Comparison of ENCODE assay signal across 8 cellular contexts in genomic region chr13:30679483-30680330, GRCh38. TPM values are rescaled to one million over a fixed set of nuclear protein-coding genes. Genes with fewer than 3 reads are reported as not detected.
DNase-seq lines count a peak whose midpoint lies in the region; ATAC-seq, FAIRE-seq and TF ChIP-seq lines count a peak whose summit lies in the region.

No MANE protein-coding gene starts in this region.

- WGBS in endodermal cell (ENCODE audit: insufficient coverage in 1 of 2, insufficient read length in 1 of 2), 2 experiments, result 20 to 66% methylated on average over 1 to 6 of the region's 9 CpGs

- no peaks in the 10 kb centered on the region for H3K36me3 Mint-ChIP-seq in endodermal cell (ENCODE audit: low read depth)
- no peaks in the 10 kb centered on the region for H3K36me3 Mint-ChIP-seq in natural killer cell

- H3K36me3 ChIP-seq in A673 (ENCODE audit: insufficient read depth, low read length, poor library complexity, severe bottlenecking) (no peaks in the 10 kb centered on the region), endodermal cell (ENCODE audit: control insufficient read depth, insufficient read depth, low read length) (no peaks in the 10 kb centered on the region)

- POLR2A ChIA-PET in A673 (lab: Charles Lee; ENCODE audit: low non-redundant PET), result no interaction called here

- H3K9me3 ChIP-seq in A673 (ENCODE audit: low read depth, low read length, poor library complexity, severe bottlenecking) (no peaks in the 10 kb centered on the region), endodermal cell (ENCODE audit: control insufficient read depth, low read length) (no peaks in the 10 kb centered on the region)

- no peak overlapping the region for H3K27ac Mint-ChIP-seq in endodermal cell
- H3K27ac Mint-ChIP-seq in natural killer cell, result peak overlapping the region in 1 of 2 donors; percentile 8

- CTCF ChIA-PET in A673 (lab: Charles Lee), result interaction anchor here (0.7 kb wide), 1 partner anchor 564 kb away, joined by 3 read pairs; no protein-coding TSS in a partner anchor

- in situ Hi-C loops in KBM-7 (cut with MboI; ENCODE audit: low pct_unique_long_range_greater_than_20kb, low sequenced_read_pairs), result no loop called here

- H3K4me1 ChIP-seq in A673 (ENCODE audit: insufficient read depth, low read length, poor library complexity, severe bottlenecking) (no peaks in the 10 kb centered on the region), endodermal cell (ENCODE audit: control insufficient read depth, insufficient read depth, low read length) (no peaks in the 10 kb centered on the region)

- H3K27me3 Mint-ChIP-seq in endodermal cell (ENCODE audit: insufficient read depth) (peaks cover 8% of the 10 kb centered on the region), natural killer cell (ENCODE audit: low read depth in 2 of 2) (no peaks in the 10 kb centered on the region)

- H3K4me3 ChIP-seq in A673 (ENCODE audit: low read depth, low read length, poor library complexity, severe bottlenecking) (no peak overlapping the region), endodermal cell (ENCODE audit: low read length) (no peak overlapping the region)

- no peaks in the 10 kb centered on the region for H3K4me1 Mint-ChIP-seq in endodermal cell
- H3K4me1 Mint-ChIP-seq in natural killer cell, result peaks cover 13% of the 10 kb centered on the region in 2 donors

- BruUV-seq in A673 (replicated peaks; lab: Mats Ljungman, UMichigan), result no TSS peak

- H3K9me3 Mint-ChIP-seq in endodermal cell (no peaks in the 10 kb centered on the region), natural killer cell (no peaks in the 10 kb centered on the region)

- H3K4me3 Mint-ChIP-seq in endodermal cell, result no peak overlapping the region
- no peak overlapping the region for H3K4me3 Mint-ChIP-seq in natural killer cell

- peak; percentile 61 for TF ChIP-seq CTCF in A673 (conservative IDR thresholded peaks at IDR 0.05; ENCODE audit: low read depth, low read length)
- peak; percentile 82 for TF ChIP-seq CTCF in endodermal cell (conservative IDR thresholded peaks at IDR 0.05)
- TF ChIP-seq CTCF in natural killer cell (IDR thresholded peaks at IDR 0.05), result peak; percentile 56

- FAIRE-seq in GM12892 (lab: Jason Lieb, UNC), result peak; percentile 76
- FAIRE-seq in TTC549 (lab: Jason Lieb, UNC), result peak; percentile 28

- intact Hi-C loops in A673 (cut with micrococcal nuclease; ENCODE audit: unreplicated experiment) (loop anchor here (2.0 to 10.0 kb wide), 4 partner anchors 123 to 545 kb away; no protein-coding TSS in a partner anchor), natural killer cell (cut with micrococcal nuclease) (loop anchor here (1.0 to 5.0 kb wide), 2 partner anchors 38 to 124 kb away; no protein-coding TSS in a partner anchor)

- DNase-seq in A673 (ENCODE audit: low spot score), result peak; percentile 56
- no peak for DNase-seq in GM12892 (ENCODE audit: insufficient read length)
- peak; percentile 60 for DNase-seq in KBM-7
- DNase-seq in endodermal cell, result peak; percentile 77
- no peak for DNase-seq in natural killer cell
- DNase-seq in NCI-H2081 treated with DMSO at 0.1 percent for 48 hours (lab: John Stamatoyannopoulos, UW), result no peak

- TF ChIP-seq POLR2A in GM12892 (IDR thresholded peaks at IDR 0.05; ENCODE audit: low read depth, low read length), result no peak

- H3K9ac ChIP-seq in endodermal cell (ENCODE audit: extremely low read depth, low read length, poor library complexity, severe bottlenecking), result no peak overlapping the region

- H3K27me3 ChIP-seq in A673 (replicated peaks; ENCODE audit: insufficient read depth, low read depth, low read length, poor library complexity), result no peaks in the 10 kb centered on the region
- H3K27me3 ChIP-seq in endodermal cell (ENCODE audit: control insufficient read depth, insufficient read depth, low read length, poor library complexity, severe bottlenecking), result no peaks in the 10 kb centered on the region

- ATAC-seq in natural killer cell, result peak; percentile 75 to 95 (median 94)
- no peak for ATAC-seq in GM21423 (IDR thresholded peaks at IDR 0.05; ENCODE audit: unreplicated experiment)

- no peak overlapping the region for H3K27ac ChIP-seq in A673 (ENCODE audit: low read depth, low read length, poor library complexity, severe bottlenecking)
- H3K27ac ChIP-seq in endodermal cell (ENCODE audit: low read depth, low read length), result no peak overlapping the region

RNA-seq across cellular contexts. Expression of gene ALOX5AP, which starts 55.6 kb away (rescaled TPM):
- total RNA-seq in A673 (2021) (not detected in 2 replicates), endodermal cell (not detected), natural killer cell (100 to 1,000 TPM in 2 of 3 donors, 10 to 100 TPM in 1; 83.9 to 150 (median 114) TPM)
- 22.0 TPM for polyA plus RNA-seq in GM12892 (2012; ENCODE audit: missing spikeins)
- 0.36 TPM for polyA plus RNA-seq in endodermal cell (2013, experiment 1 of 2)
- polyA plus RNA-seq in endodermal cell (2013, experiment 2 of 2), result 0.41 TPM

Comparison
In these comparisons a context has a peak if more than half of its experiments do, and no peak if none do; other contexts are left out.
1. DNase-seq: peak in A673 (single experiment), KBM-7 (single experiment) and endodermal cell (single experiment); none in GM12892 (single experiment), natural killer cell (single experiment) and NCI-H2081 treated with DMSO at 0.1 percent for 48 hours (single experiment).
2. RNA of gene ALOX5AP, which starts 55.6 kb away (total RNA-seq): 83.9 to 150 TPM in natural killer cell; not detected in endodermal cell and not detected in A673; every median in the first group is over 10 times any median in the second.
3. Peak in every context shown above with its lines, with median percentiles within 50 percentile points of each other: CTCF ChIP-seq.